ENCODE assay signal across 25 cellular contexts in the genomic region with DNA sequence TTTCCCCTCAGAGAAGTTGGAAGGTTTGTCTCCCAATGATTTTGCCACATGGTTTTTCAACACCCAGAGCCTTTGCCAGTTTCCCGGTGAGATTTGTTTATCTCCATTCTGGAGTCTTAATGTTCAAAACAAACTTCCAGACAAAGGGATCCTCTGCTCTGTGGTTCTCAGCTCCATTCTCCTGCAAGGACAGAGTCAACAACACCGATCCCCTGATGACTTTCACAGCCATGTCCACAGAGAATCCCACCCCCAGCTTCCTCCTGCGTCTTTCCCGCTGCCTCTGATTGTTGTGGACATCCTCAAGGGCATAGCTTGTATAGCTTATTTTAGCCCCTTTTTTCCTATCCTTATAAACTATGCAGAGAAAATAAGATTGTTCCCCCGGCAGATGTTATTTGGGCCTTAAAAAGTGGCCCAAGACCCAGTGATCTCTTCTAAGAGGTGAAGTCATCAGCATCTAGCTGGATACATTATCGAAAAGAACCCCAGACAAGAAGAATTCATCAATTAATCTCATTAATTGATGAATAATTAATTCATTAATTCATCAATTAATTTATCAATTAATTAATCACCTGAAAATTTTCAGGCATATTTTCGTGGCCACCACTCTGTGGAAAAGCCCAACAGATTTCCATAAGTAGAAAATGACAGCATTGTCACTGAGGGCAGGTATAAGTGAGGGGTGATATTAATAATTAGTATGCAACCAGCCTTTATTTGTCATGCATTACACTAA. TPM values are rescaled to one million over a fixed set of nuclear protein-coding genes. Genes with fewer than 3 reads are reported as not detected.
"Had no signal": no experiment of that assay in that cellular context is flagged by ENCODE, and none has a peak within 500 bp of the region (broad histone marks: within the 10 kb centered on the region; RNA-seq: fewer than 3 reads in every experiment).

No MANE protein-coding gene starts in this region.

- H3K36me3 Mint-ChIP-seq: activated CD8-positive, alpha-beta memory T cell treated with anti-CD3 and anti-CD28 coated beads, Interleukin-2, amount 10 ng/mL, durations not matched to agents 7 days and 5 days; activated naive CD4-positive, alpha-beta T cell treated with anti-CD3 and anti-CD28 coated beads, Interleukin-2, amount 50 U/mL, for 24 hours; brain had no signal

- H3K9ac ChIP-seq: KMS-11 had no signal

- H3K4me3 Mint-ChIP-seq: activated B cell treated with CpG ODN at 0.5 μM for 24 hours; activated CD4-positive, alpha-beta T cell treated with anti-CD3 and anti-CD28 coated beads, Interleukin-2, amount 10 ng/mL, durations not matched to agents 24 days and 14 days; activated CD8-positive, alpha-beta memory T cell treated with anti-CD3 and anti-CD28 coated beads, Interleukin-2, amount 10 ng/mL, durations not matched to agents 7 days and 5 days; activated naive CD4-positive, alpha-beta T cell treated with anti-CD3 and anti-CD28 coated beads, Interleukin-2, amount 50 U/mL, for 24 hours; activated T-cell treated with anti-CD3 and anti-CD28 coated beads, Interleukin-2, amount 50 U/mL, for 24 hours; activated T-helper 1 cell treated with anti-CD3 and anti-CD28 coated beads, Interleukin-12 subunit alpha, Interleukin-12 subunit beta, Interleukin-2, Interleukin-4 antibody, amounts not matched to agents 30 ng/mL and 10 ng/mL and 1 ng/mL, durations not matched to agents 14 hours and 24 hours and 36 hours; T-helper 17 cell had no signal

- H3K4me2 ChIP-seq: KMS-11 had no signal

- H3K4me3 ChIP-seq: cardiac muscle cell, Peyer's patch had no signal

- H3K27ac ChIP-seq: cardiac muscle cell, KMS-11, Peyer's patch had no signal

- H3K27me3 ChIP-seq: Peyer's patch had no signal

- H3K36me3 ChIP-seq: cardiac muscle cell, Peyer's patch had no signal

- H3K27ac Mint-ChIP-seq: activated B cell treated with CpG ODN at 0.5 μM for 24 hours; activated CD4-positive, alpha-beta T cell treated with anti-CD3 and anti-CD28 coated beads, Interleukin-2, amount 10 ng/mL, durations not matched to agents 24 days and 14 days; activated CD8-positive, alpha-beta memory T cell treated with anti-CD3 and anti-CD28 coated beads, Interleukin-2, amount 10 ng/mL, durations not matched to agents 7 days and 5 days; activated naive CD4-positive, alpha-beta T cell treated with anti-CD3 and anti-CD28 coated beads, Interleukin-2, amount 50 U/mL, for 24 hours; activated T-cell treated with anti-CD3 and anti-CD28 coated beads, Interleukin-2, amount 50 U/mL, for 24 hours; activated T-helper 1 cell treated with anti-CD3 and anti-CD28 coated beads, Interleukin-12 subunit alpha, Interleukin-12 subunit beta, Interleukin-2, Interleukin-4 antibody, amounts not matched to agents 30 ng/mL and 10 ng/mL and 1 ng/mL, durations not matched to agents 14 hours and 24 hours and 36 hours; brain; T-helper 17 cell had no signal

- DNase-seq: activated B cell treated with CpG ODN at 0.5 μM for 24 hours; activated CD4-positive, alpha-beta T cell treated with anti-CD3 and anti-CD28 coated beads for 1 hour; activated CD4-positive, alpha-beta T cell treated with anti-CD3 and anti-CD28 coated beads, Interleukin-2, amount 10 ng/mL, durations not matched to agents 24 days and 14 days; activated CD4-positive, alpha-beta T cell treated with anti-CD3 and anti-CD28 coated beads, Interleukin-2, amount 50 U/mL, for 48 hours; activated CD8-positive, alpha-beta memory T cell treated with anti-CD3 and anti-CD28 coated beads, Interleukin-2, amount 10 ng/mL, durations not matched to agents 7 days and 5 days; activated effector memory CD4-positive, alpha-beta T cell treated with Interleukin-2 at 50 U/mL for 16 hours; activated naive CD4-positive, alpha-beta T cell; activated T-cell treated with anti-CD3 and anti-CD28 coated beads, Interleukin-2, amount 50 U/mL, for 24 hours; cerebellar nuclear complex; MM.1S; NCI-H1105; NCI-H1436; NCI-H187; NCI-H2081; NCI-H446; NCI-H524; Peyer's patch; SIG-M5; T-helper 17 cell; T-helper 9 cell had no signal

- ATAC-seq: activated CD8-positive, alpha-beta memory T cell treated with anti-CD3 and anti-CD28 coated beads, Interleukin-2, amount 10 ng/mL, durations not matched to agents 7 days and 5 days; T-helper 17 cell had no signal

- H3K9me3 Mint-ChIP-seq: activated B cell treated with CpG ODN at 0.5 μM for 24 hours; activated CD4-positive, alpha-beta T cell treated with anti-CD3 and anti-CD28 coated beads, Interleukin-2, amount 10 ng/mL, durations not matched to agents 24 days and 14 days; activated naive CD4-positive, alpha-beta T cell treated with anti-CD3 and anti-CD28 coated beads, Interleukin-2, amount 50 U/mL, for 24 hours; activated T-cell treated with anti-CD3 and anti-CD28 coated beads, Interleukin-2, amount 50 U/mL, for 24 hours; activated T-helper 1 cell treated with anti-CD3 and anti-CD28 coated beads, Interleukin-12 subunit alpha, Interleukin-12 subunit beta, Interleukin-2, Interleukin-4 antibody, amounts not matched to agents 30 ng/mL and 10 ng/mL and 1 ng/mL, durations not matched to agents 14 hours and 24 hours and 36 hours; brain had no signal

RNA-seq across cellular contexts. Expression of a gene that starts 2.9 kb away (rescaled TPM):
- total RNA-seq: activated B cell treated with CpG ODN at 0.5 μM for 24 hours; activated CD4-positive, alpha-beta T cell treated with anti-CD3 and anti-CD28 coated beads, Interleukin-2, amount 10 ng/mL, durations not matched to agents 24 days and 14 days; activated T-helper 1 cell treated with anti-CD3 and anti-CD28 coated beads, Interleukin-12 subunit alpha, Interleukin-12 subunit beta, Interleukin-2, Interleukin-4 antibody, amounts not matched to agents 30 ng/mL and 10 ng/mL and 1 ng/mL, durations not matched to agents 14 hours and 24 hours and 36 hours had no signal
